17 cellular contexts compared by ENCODE assay signal in genomic region chr14:40599726-40600125, GRCh38.
"Had no signal": no experiment of that assay in that cellular context is flagged by ENCODE, and none has a peak within 500 bp of the region (broad histone marks: within the 10 kb centered on the region; RNA-seq: fewer than 3 reads in every experiment).

No MANE protein-coding gene starts in this region.

- H3K36me3 Mint-ChIP-seq: activated naive CD8-positive, alpha-beta T cell treated with anti-CD3 and anti-CD28 coated beads, Interleukin-2, amount 10 ng/mL, durations not matched to agents 7 days and 5 days; naive thymus-derived CD4-positive, alpha-beta T cell had no signal

- H3K27ac Mint-ChIP-seq: activated CD4-positive, alpha-beta memory T cell treated with anti-CD3 and anti-CD28 coated beads, Interleukin-2, amount 10 ng/mL, durations not matched to agents 7 days and 5 days; activated naive CD8-positive, alpha-beta T cell treated with anti-CD3 and anti-CD28 coated beads, Interleukin-2, amount 10 ng/mL, durations not matched to agents 7 days and 5 days; activated T-cell treated with anti-CD3 and anti-CD28 coated beads, Interleukin-2, amount 50 U/mL, for 72 hours; naive thymus-derived CD4-positive, alpha-beta T cell had no signal

- H3K4me3 Mint-ChIP-seq: activated CD4-positive, alpha-beta memory T cell treated with anti-CD3 and anti-CD28 coated beads, Interleukin-2, amount 10 ng/mL, durations not matched to agents 7 days and 5 days; activated naive CD8-positive, alpha-beta T cell treated with anti-CD3 and anti-CD28 coated beads, Interleukin-2, amount 10 ng/mL, durations not matched to agents 7 days and 5 days; activated T-cell treated with anti-CD3 and anti-CD28 coated beads, Interleukin-2, amount 50 U/mL, for 72 hours; naive thymus-derived CD4-positive, alpha-beta T cell had no signal

- H3K4me3 ChIP-seq: ascending aorta, colonic mucosa, right lobe of liver, spleen had no signal

- H3K27me3 Mint-ChIP-seq: activated CD4-positive, alpha-beta memory T cell treated with anti-CD3 and anti-CD28 coated beads, Interleukin-2, amount 10 ng/mL, durations not matched to agents 7 days and 5 days; activated naive CD8-positive, alpha-beta T cell treated with anti-CD3 and anti-CD28 coated beads, Interleukin-2, amount 10 ng/mL, durations not matched to agents 7 days and 5 days; naive thymus-derived CD4-positive, alpha-beta T cell had no signal

- H3K27ac ChIP-seq: ascending aorta, colonic mucosa, neutrophil, right lobe of liver, spleen, VCaP had no signal

- H3K27me3 ChIP-seq: ascending aorta, colonic mucosa, neutrophil, right lobe of liver, spleen had no signal

- ATAC-seq: naive thymus-derived CD4-positive, alpha-beta T cell; right lobe of liver had no signal

- DNase-seq: activated CD4-positive, alpha-beta memory T cell treated with anti-CD3 and anti-CD28 coated beads, Interleukin-2, amount 10 ng/mL, durations not matched to agents 7 days and 5 days; activated CD8-positive, alpha-beta memory T cell treated with anti-CD3 and anti-CD28 coated beads, Interleukin-2, amount 50 U/mL, for 4 hours; activated gamma-delta T cell treated with Interleukin-2 at 50 U/mL for 16 hours; activated naive CD8-positive, alpha-beta T cell treated with anti-CD3 and anti-CD28 coated beads, Interleukin-2, amount 10 ng/mL, durations not matched to agents 7 days and 5 days; activated T-cell treated with anti-CD3 and anti-CD28 coated beads, Interleukin-2, amount 50 U/mL, for 72 hours; colonic mucosa; mammary epithelial cell; naive thymus-derived CD4-positive, alpha-beta T cell; right lobe of liver; spleen; stimulated activated CD4-positive, alpha-beta T cell treated with anti-CD3 and anti-CD28 coated beads, Interleukin-1b, Interleukin-23, amount 100 ng/mL, for 48 hours; stimulated activated naive CD4-positive, alpha-beta T cell; substantia nigra; T-helper 9 cell had no signal

- H3K9me3 ChIP-seq: ascending aorta, colonic mucosa, neutrophil, right lobe of liver, spleen had no signal

- H3K36me3 ChIP-seq: ascending aorta, colonic mucosa, neutrophil, right lobe of liver, spleen had no signal

- H3K9me3 Mint-ChIP-seq: activated naive CD8-positive, alpha-beta T cell treated with anti-CD3 and anti-CD28 coated beads, Interleukin-2, amount 10 ng/mL, durations not matched to agents 7 days and 5 days; activated T-cell treated with anti-CD3 and anti-CD28 coated beads, Interleukin-2, amount 50 U/mL, for 72 hours had no signal

- H3K4me1 ChIP-seq: ascending aorta, colonic mucosa, right lobe of liver, spleen had no signal

- H3K4me1 Mint-ChIP-seq: activated CD4-positive, alpha-beta memory T cell treated with anti-CD3 and anti-CD28 coated beads, Interleukin-2, amount 10 ng/mL, durations not matched to agents 7 days and 5 days; activated naive CD8-positive, alpha-beta T cell treated with anti-CD3 and anti-CD28 coated beads, Interleukin-2, amount 10 ng/mL, durations not matched to agents 7 days and 5 days; naive thymus-derived CD4-positive, alpha-beta T cell had no signal
